ENCODE assay signal across 14 cellular contexts in the genomic region with DNA sequence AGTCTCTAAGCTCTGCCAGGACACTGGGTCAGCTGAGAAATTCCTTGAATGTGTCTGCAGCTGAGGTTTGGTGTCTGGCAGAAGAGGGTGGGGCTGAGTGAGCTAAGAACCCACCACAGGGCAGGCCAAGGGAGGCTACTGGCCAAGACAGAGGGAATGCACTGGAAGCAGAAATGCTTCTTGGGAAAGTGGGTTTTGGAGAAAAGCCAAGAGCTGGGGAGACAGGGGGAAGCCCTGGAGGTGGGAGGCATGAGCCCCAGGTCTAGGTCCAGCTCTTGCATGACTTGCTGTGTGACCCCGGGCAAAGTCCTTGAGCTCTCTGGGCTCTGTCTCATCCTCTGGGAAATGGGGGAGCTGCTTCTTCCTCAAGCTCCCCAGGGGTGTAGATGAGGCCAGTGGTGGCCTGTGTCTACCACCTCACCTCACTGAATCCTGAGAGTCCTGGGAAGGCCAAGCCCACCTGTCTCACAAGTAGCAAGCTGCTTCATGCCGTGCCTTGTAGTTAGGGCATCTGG. TPM values are rescaled to one million over a fixed set of nuclear protein-coding genes. Genes with fewer than 3 reads are reported as not detected.
DNase-seq lines count a peak whose midpoint lies in the region; TF ChIP-seq lines count a peak whose summit lies in the region.
"Had no signal": no experiment of that assay in that cellular context is flagged by ENCODE, and none has a peak within 500 bp of the region (broad histone marks: within the 10 kb centered on the region; RNA-seq: fewer than 3 reads in every experiment).

No MANE protein-coding gene starts in this region.

- peaks cover 14% of the 10 kb centered on the region for H3K36me3 ChIP-seq in BLaER1
- H3K36me3 ChIP-seq in MG63 = no peaks in the 10 kb centered on the region
- H3K36me3 ChIP-seq in osteoblast (ENCODE audit: insufficient read depth, low read length) = no peaks in the 10 kb centered on the region

- peak overlapping the region; percentile 10; the same call in 1 of the 2 replicates for H3K9ac ChIP-seq in BLaER1

- H3K27ac ChIP-seq in BLaER1 = peak overlapping the region; percentile 59
- H3K27ac ChIP-seq in osteoblast (ENCODE audit: low read depth, low read length) = no peak overlapping the region
- H3K27ac ChIP-seq: psoas muscle had no signal

- no peak overlapping the region for H2AFZ ChIP-seq in osteoblast (ENCODE audit: low read length)

- intact Hi-C loops in head of caudate nucleus (cut with DNase I) = no loop called here

- peak overlapping the region; percentile 99 for H3K4me2 ChIP-seq in BLaER1
- H3K4me2 ChIP-seq in osteoblast (ENCODE audit: insufficient read depth, low read length) = no peak overlapping the region

- H3K4me3 ChIP-seq in BLaER1 (no peak overlapping the region), MG63 (no peak overlapping the region), osteoblast (ENCODE audit: insufficient read depth, low read length) (no peak overlapping the region)
- H3K4me3 ChIP-seq: psoas muscle had no signal

- H4K20me1 ChIP-seq in BLaER1 (peaks cover 6% of the 10 kb centered on the region), osteoblast (ENCODE audit: insufficient read depth, low read length) (no peaks in the 10 kb centered on the region)

- H3K27me3 ChIP-seq in BLaER1 (no peaks in the 10 kb centered on the region), MG63 (no peaks in the 10 kb centered on the region), osteoblast (ENCODE audit: insufficient read depth, low read length) (peaks cover 6% of the 10 kb centered on the region)

- H3K4me1 ChIP-seq in BLaER1 (peaks cover 84% of the 10 kb centered on the region), osteoblast (ENCODE audit: insufficient read depth, low read length) (peaks cover 16% of the 10 kb centered on the region)

- TF ChIP-seq CTCF in osteoblast (IDR thresholded peaks at IDR 0.05; ENCODE audit: extremely low read depth, low read depth, low read length) = no peak

- peak; percentile 39 for DNase-seq in MG63
- DNase-seq in fibroblast of gingiva (ENCODE audit: low read depth) = peak; percentile 38
- DNase-seq in osteoblast (ENCODE audit: insufficient read length, low spot score, missing footprints) = peak; percentile 83
- DNase-seq in activated CD4-positive, CD25-positive, alpha-beta regulatory T cell (lab: John Stamatoyannopoulos, UW) = no peak
- no peak for DNase-seq in head of caudate nucleus
- no peak for DNase-seq in NCI-H2107 (lab: John Stamatoyannopoulos, UW)
- DNase-seq in germinal center (ENCODE audit: low spot score) = no peak
- DNase-seq: activated T-cell treated with anti-CD3 and anti-CD28 coated beads, Interleukin-2, amount 50 U/mL, for 1 hour; aorta; CD4-positive, alpha-beta T cell; effector memory CD8-positive, alpha-beta T cell; mammary epithelial cell; psoas muscle had no signal

- H3K79me2 ChIP-seq in osteoblast (ENCODE audit: insufficient read depth, low read length) = no peaks in the 10 kb centered on the region

- H3K9me3 ChIP-seq in BLaER1 (no peaks in the 10 kb centered on the region), MG63 (no peaks in the 10 kb centered on the region), osteoblast (ENCODE audit: low read depth, low read length) (no peaks in the 10 kb centered on the region)
- H3K9me3 ChIP-seq: psoas muscle had no signal

RNA-seq across cellular contexts. Expression of gene MMP11, which starts 2.3 kb away (rescaled TPM):
- 2.0 and 4.9 TPM in 2 replicates for total RNA-seq in MG63 (2014; rRNA removed; shearing (Covaris generic); ENCODE audit: low replicate concordance)
- 23.5 and 41.3 TPM in 2 replicates for total RNA-seq in osteoblast

RNA-seq across cellular contexts. Expression of gene CHCHD10, which starts 7.2 kb away (rescaled TPM):
- total RNA-seq in MG63 (2014; rRNA removed; shearing (Covaris generic); ENCODE audit: low replicate concordance) = 0.26 TPM in 1 of 2 replicates, not detected in the other
- 0.88 and 1.1 TPM in 2 replicates for total RNA-seq in osteoblast

RNA-seq across cellular contexts. Expression of gene SMARCB1, which starts 11.8 kb away (rescaled TPM):
- total RNA-seq in MG63 (2014; rRNA removed; shearing (Covaris generic); ENCODE audit: low replicate concordance) = 70.8 and 109 TPM in 2 replicates
- 49.2 and 51.3 TPM in 2 replicates for total RNA-seq in osteoblast

RNA-seq across cellular contexts. Expression of gene C22orf15, which starts 12.2 kb away (rescaled TPM):
- total RNA-seq in MG63 (2014; rRNA removed; shearing (Covaris generic); ENCODE audit: low replicate concordance) = 0.30 TPM in 1 of 2 replicates, not detected in the other
- total RNA-seq in osteoblast = 0.72 and 0.88 TPM in 2 replicates
- total RNA-seq: mammary epithelial cell had no signal

RNA-seq across cellular contexts. Expression of gene VPREB3, which starts 20.8 kb away (rescaled TPM):
- total RNA-seq in MG63 (2014; rRNA removed; shearing (Covaris generic); ENCODE audit: low replicate concordance) = not detected in 2 replicates
- not detected in 2 replicates for total RNA-seq in osteoblast
- total RNA-seq: CD4-positive, alpha-beta T cell; mammary epithelial cell had no signal

Comparison
In these comparisons a context has a peak if more than half of its experiments do, and no peak if none do; other contexts are left out.
1. DNase-seq: peak in MG63 (single experiment), fibroblast of gingiva (single experiment) and osteoblast (single experiment); none in activated CD4-positive, CD25-positive, alpha-beta regulatory T cell (0 of 4), head of caudate nucleus (0 of 42), NCI-H2107 (single experiment) and germinal center (single experiment).